Comparison of ENCODE assay signal across 8 cellular contexts in genomic region chr11:45859661-45860140, GRCh38. TPM values are rescaled to one million over a fixed set of nuclear protein-coding genes. Genes with fewer than 3 reads are reported as not detected.
A peak's percentile ranks its signal among the peaks of the same experiment; 100 is the strongest.
DNase-seq lines count a peak whose midpoint lies in the region; ATAC-seq, FAIRE-seq and TF ChIP-seq lines count a peak whose summit lies in the region.

No MANE protein-coding gene starts in this region.

- H4K20me1 ChIP-seq in smooth muscle cell (ENCODE audit: low read depth), result peaks cover 57% of the 10 kb centered on the region

- in situ Hi-C loops in brain microvascular endothelial cell (cut with HindIII; ENCODE audit: low pct_ligation_motif_present, low sequenced_read_pairs), result no loop called here

- no peak for FAIRE-seq in D721Med (lab: Jason Lieb, UNC)

- H3F3A ChIP-seq in smooth muscle cell (ENCODE audit: low read depth), result peaks cover 16% of the 10 kb centered on the region

- TF ChIP-seq RAD21 in Ishikawa (IDR thresholded peaks at IDR 0.05; ENCODE audit: low read depth), result peak; percentile 4; the same call in 1 of the 2 replicates

- TF ChIP-seq CTCF in brain microvascular endothelial cell (IDR thresholded peaks at IDR 0.05; ENCODE audit: low read depth, low read length, missing control alignments) (no peak), smooth muscle cell (IDR thresholded peaks at IDR 0.05; ENCODE audit: borderline replicate concordance, insufficient read depth, poor library complexity, severe bottlenecking) (no peak), D721Med (IDR thresholded peaks at IDR 0.05; ENCODE audit: insufficient read depth, missing control alignments) (no peak)

- H3K27ac ChIP-seq in brain microvascular endothelial cell, result peak overlapping the region; percentile 43
- H3K27ac ChIP-seq in smooth muscle cell (ENCODE audit: low read depth), result peak overlapping the region; percentile 91

- no peaks in the 10 kb centered on the region for H3K27me3 Mint-ChIP-seq in T-helper 17 cell

- WGBS in smooth muscle cell (ENCODE audit: low lambda C conversion rate), result 42% methylated on average over 12 of the region's 12 CpGs

- H3K27ac Mint-ChIP-seq in T-helper 17 cell, result no peak overlapping the region

- no peaks in the 10 kb centered on the region for H3K27me3 ChIP-seq in brain microvascular endothelial cell (replicated peaks)
- H3K27me3 ChIP-seq in smooth muscle cell (ENCODE audit: low read depth), result no peaks in the 10 kb centered on the region

- peaks cover 24% of the 10 kb centered on the region for H3K36me3 ChIP-seq in brain microvascular endothelial cell (replicated peaks)
- H3K36me3 ChIP-seq in smooth muscle cell (ENCODE audit: low read depth), result peaks cover 20% of the 10 kb centered on the region

- ATAC-seq in T-helper 17 cell, result no peak
- ATAC-seq in GM18867 (IDR thresholded peaks at IDR 0.05; ENCODE audit: unreplicated experiment), result no peak

- H3K79me2 ChIP-seq in smooth muscle cell (ENCODE audit: low read depth), result peaks cover 4% of the 10 kb centered on the region

- peaks cover 8% of the 10 kb centered on the region for H3K36me3 Mint-ChIP-seq in T-helper 17 cell (ENCODE audit: low read depth)

- H3K4me3 Mint-ChIP-seq in T-helper 17 cell, result no peak overlapping the region

- H3K9ac ChIP-seq in smooth muscle cell (ENCODE audit: low read depth), result peak overlapping the region; percentile 74

- no peak overlapping the region for H3K4me3 ChIP-seq in brain microvascular endothelial cell (ENCODE audit: low read depth, low read length)
- H3K4me3 ChIP-seq in smooth muscle cell, result no peak overlapping the region

- peak; percentile 38; the same call in 1 of the 2 replicates for TF ChIP-seq EP300 in Ishikawa (IDR thresholded peaks at IDR 0.05; ENCODE audit: borderline replicate concordance)

- H3K4me1 Mint-ChIP-seq in T-helper 17 cell, result peaks cover 8% of the 10 kb centered on the region

- H3K9me3 ChIP-seq in smooth muscle cell (replicated peaks; ENCODE audit: low read depth) (no peaks in the 10 kb centered on the region), T-helper 17 cell (ENCODE audit: control insufficient read depth, low read length, poor library complexity, severe bottlenecking) (no peaks in the 10 kb centered on the region)

- H2AFZ ChIP-seq in smooth muscle cell (ENCODE audit: low read depth), result no peak overlapping the region

- peaks cover 14% of the 10 kb centered on the region for H3K4me1 ChIP-seq in smooth muscle cell (ENCODE audit: low read depth)

- DNase-seq in brain microvascular endothelial cell (peak; percentile 77), iPS-NIHi7 (ENCODE audit: extremely low spot score) (peak; percentile 63), smooth muscle cell (lab: John Stamatoyannopoulos, UW; ENCODE audit: unreplicated experiment) (peak; percentile 76), T-helper 17 cell (no peak), NCI-H774 (lab: John Stamatoyannopoulos, UW) (no peak), D721Med (ENCODE audit: insufficient read length, low spot score) (no peak)

- peak overlapping the region; percentile 48 for H3K4me2 ChIP-seq in smooth muscle cell

TF ChIP-seq in Ishikawa, 13 proteins besides CTCF, POLR2A, EP300 and RAD21:
- TF ChIP-seq FOXM1 (IDR thresholded peaks at IDR 0.05; ENCODE audit: borderline replicate concordance, low read depth), result no peak
- TF ChIP-seq YY1 (IDR thresholded peaks at IDR 0.05; ENCODE audit: low read depth), result no peak
- peak; percentile 96 for TF ChIP-seq NFIC (IDR thresholded peaks at IDR 0.05)
- TF ChIP-seq USF1 (IDR thresholded peaks at IDR 0.05), result peak; percentile 86
- peak; percentile 33; the same call in 1 of the 2 replicates for TF ChIP-seq TEAD4 (IDR thresholded peaks at IDR 0.05)
- TF ChIP-seq MAX (IDR thresholded peaks at IDR 0.05), result peak; percentile 92
- no peak for TF ChIP-seq REST (IDR thresholded peaks at IDR 0.05; ENCODE audit: low read depth)
- TF ChIP-seq TCF12 (IDR thresholded peaks at IDR 0.05; ENCODE audit: low read depth), result peak; percentile 82
- no peak for TF ChIP-seq TAF1 (IDR thresholded peaks at IDR 0.05; ENCODE audit: low read depth)
- no peak for TF ChIP-seq CREB1 (IDR thresholded peaks at IDR 0.05; ENCODE audit: low read depth)
- no peak for TF ChIP-seq ZBTB7A (IDR thresholded peaks at IDR 0.05; ENCODE audit: low read depth)
- TF ChIP-seq CEBPB (IDR thresholded peaks at IDR 0.05), result peak; percentile 69
- no peak for TF ChIP-seq EGR1 (IDR thresholded peaks at IDR 0.05)

RNA-seq across cellular contexts. Expression of gene CRY2, which starts 12.4 kb away (rescaled TPM):
- total RNA-seq in smooth muscle cell (26.1 and 27.7 TPM in 2 replicates), T-helper 17 cell (100 to 1,000 TPM; 200 to 224 TPM)
- polyA plus RNA-seq in smooth muscle cell, result 23.3 and 30.3 TPM in 2 replicates

RNA-seq across cellular contexts. Expression of gene MAPK8IP1, which starts 25.8 kb away (rescaled TPM):
- 3.9 and 8.1 TPM in 2 replicates for total RNA-seq in smooth muscle cell
- polyA plus RNA-seq in smooth muscle cell, result 4.9 and 5.2 TPM in 2 replicates
- 10 to 100 TPM in 1 of 2 donors, 1 to 10 TPM in 1; 7.6 to 10.2 TPM for total RNA-seq in T-helper 17 cell

RNA-seq across cellular contexts. Expression of gene FREY1, which starts 47.4 kb away (rescaled TPM):
- total RNA-seq in smooth muscle cell (0.22 and 3.6 TPM in 2 replicates), T-helper 17 cell (1 to 10 TPM; 3.1 to 3.2 TPM)
- polyA plus RNA-seq in smooth muscle cell, result 0.57 TPM in 1 of 2 replicates, not detected in the other

RNA-seq across cellular contexts. Expression of gene SLC35C1, which starts 54.8 kb away (rescaled TPM):
- 5.6 and 8.9 TPM in 2 replicates for total RNA-seq in smooth muscle cell
- polyA plus RNA-seq in smooth muscle cell, result 25.7 and 32.7 TPM in 2 replicates
- 10 to 100 TPM in 1 of 2 donors, 1 to 10 TPM in 1; 7.9 to 12.6 TPM for total RNA-seq in T-helper 17 cell

RNA-seq across cellular contexts. Expression of gene PEX16, which starts 58.0 kb away (rescaled TPM):
- total RNA-seq in smooth muscle cell, result 10.5 and 14.9 TPM in 2 replicates
- 24.4 and 30.2 TPM in 2 replicates for polyA plus RNA-seq in smooth muscle cell
- total RNA-seq in T-helper 17 cell, result 10 to 100 TPM; 59.1 to 64.2 TPM

Comparison
In these comparisons a context has a peak if more than half of its experiments do, and no peak if none do; other contexts are left out.
1. DNase-seq: peak in brain microvascular endothelial cell (single experiment), iPS-NIHi7 (single experiment) and smooth muscle cell (single experiment); none in T-helper 17 cell (0 of 3), NCI-H774 (single experiment) and D721Med (single experiment).